Comparison of ENCODE assay signal across 1 cellular context in genomic region chr11:68004551-68005335, GRCh38.
A peak's percentile ranks its signal among the peaks of the same experiment; 100 is the strongest.
TF ChIP-seq lines count a peak whose summit lies in the region.

No MANE protein-coding gene starts in this region.

TF ChIP-seq in K562, 482 proteins besides CTCF, POLR2A, EP300 and RAD21:
- TF ChIP-seq U2AF2 (optimal IDR thresholded peaks at IDR 0.05; ENCODE audit: low read depth, low read length) (no peak), PML (IDR thresholded peaks at IDR 0.05; ENCODE audit: low read length) (no peak), CBX8 (IDR thresholded peaks at IDR 0.05; ENCODE audit: borderline replicate concordance, extremely low read depth, low read depth, low read length, poor library complexity, severe bottlenecking) (no peak), ZBTB7A (IDR thresholded peaks at IDR 0.05; ENCODE audit: borderline replicate concordance, control insufficient read depth, low read depth, low read length) (0 out of 2 replicates have a peak, but pooled peaks have one; percentile 31), KAT2B (IDR thresholded peaks at IDR 0.05; ENCODE audit: low read depth, low read length) (no peak), MYC (IDR thresholded peaks at IDR 0.05; ENCODE audit: low read depth, low read length) (no peak), MYC (CRISPR knock-in tag; IDR thresholded peaks at IDR 0.05; ENCODE audit: borderline replicate concordance, low read depth) (0 out of 2 replicates have a peak, but pooled peaks have one; percentile 2), NFIC (IDR thresholded peaks at IDR 0.05) (peak; percentile 4; the same call in 1 of the 2 replicates), ZNF316 (IDR thresholded peaks at IDR 0.05) (no peak), HMG20A (CRISPR knock-in tag; conservative IDR thresholded peaks at IDR 0.05) (no peak), SP1 (CRISPR knock-in tag; IDR thresholded peaks at IDR 0.05) (peak; percentile 15; the same call in 1 of the 2 replicates), ILK (tag; IDR thresholded peaks at IDR 0.05; ENCODE audit: borderline replicate concordance, low read depth) (no peak), SIN3B (IDR thresholded peaks at IDR 0.05; ENCODE audit: low read depth) (no peak), ELF2 (CRISPR knock-in tag; IDR thresholded peaks at IDR 0.05) (no peak), ZNF644 (tag; IDR thresholded peaks at IDR 0.05; ENCODE audit: low read depth) (0 out of 2 replicates have a peak, but pooled peaks have one; percentile 14), NCOR1 (IDR thresholded peaks at IDR 0.05) (no peak), SIX5 (IDR thresholded peaks at IDR 0.05; ENCODE audit: borderline replicate concordance in 1 of 2, insufficient read depth in 1 of 2, low read depth in 1 of 2, low read length in 2 of 2) (no peak), ZNF184 (CRISPR knock-in tag; IDR thresholded peaks at IDR 0.05) (no peak), NFRKB (IDR thresholded peaks at IDR 0.05; ENCODE audit: low read depth) (no peak), ZNF175 (CRISPR knock-in tag; IDR thresholded peaks at IDR 0.05; ENCODE audit: low read depth) (no peak)
- TF ChIP-seq, protein P1, sequence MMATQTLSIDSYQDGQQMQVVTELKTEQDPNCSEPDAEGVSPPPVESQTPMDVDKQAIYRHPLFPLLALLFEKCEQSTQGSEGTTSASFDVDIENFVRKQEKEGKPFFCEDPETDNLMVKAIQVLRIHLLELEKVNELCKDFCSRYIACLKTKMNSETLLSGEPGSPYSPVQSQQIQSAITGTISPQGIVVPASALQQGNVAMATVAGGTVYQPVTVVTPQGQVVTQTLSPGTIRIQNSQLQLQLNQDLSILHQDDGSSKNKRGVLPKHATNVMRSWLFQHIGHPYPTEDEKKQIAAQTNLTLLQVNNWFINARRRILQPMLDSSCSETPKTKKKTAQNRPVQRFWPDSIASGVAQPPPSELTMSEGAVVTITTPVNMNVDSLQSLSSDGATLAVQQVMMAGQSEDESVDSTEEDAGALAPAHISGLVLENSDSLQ (IDR thresholded peaks at IDR 0.05), result peak; percentile 36; the same call in 1 of the 2 replicates
TF ChIP-seq in K562: peak in this region for 6.
